8 cellular contexts compared by ENCODE assay signal in genomic region chr7:18590744-18591340, GRCh38.
A peak's percentile ranks its signal among the peaks of the same experiment; 100 is the strongest.
DNase-seq lines count a peak whose midpoint lies in the region; ATAC-seq, FAIRE-seq and TF ChIP-seq lines count a peak whose summit lies in the region.

No MANE protein-coding gene starts in this region.

- no peak overlapping the region for H2BK20ac ChIP-seq in IMR-90 (ENCODE audit: low read depth, low read length)

- H2AFZ ChIP-seq in IMR-90 (replicated peaks; ENCODE audit: low read length, poor library complexity): no peak overlapping the region

- no TSS peak for BruUV-seq in IMR-90 (replicated peaks; lab: Mats Ljungman, UMichigan)

- H3K4me3 ChIP-seq in IMR-90 (ENCODE audit: insufficient read depth, low read depth, low read length) (no peak overlapping the region), adipocyte (ENCODE audit: low read length) (no peak overlapping the region), kidney (ENCODE audit: low read length in 2 of 2) (no peak overlapping the region), coronary artery (no peak overlapping the region)

- H3K4ac ChIP-seq in IMR-90 (ENCODE audit: low read depth, low read length): no peak overlapping the region

- H3K4me1 ChIP-seq in IMR-90 (ENCODE audit: control insufficient read depth, insufficient read depth, low read length) (0 out of 2 replicates have a peak, but pooled peaks cover 1% of the 10 kb centered on the region), adipocyte (ENCODE audit: control insufficient read depth, insufficient read depth, low read length) (no peaks in the 10 kb centered on the region), kidney (ENCODE audit: control insufficient read depth in 1 of 2, insufficient read depth in 1 of 2, low read depth in 1 of 2, low read length in 2 of 2) (no peaks in the 10 kb centered on the region)

- FAIRE-seq in kidney (lab: Jason Lieb, UNC): peak; percentile 33
- no peak for FAIRE-seq in GM12891 (lab: Jason Lieb, UNC)

- TF ChIP-seq CTCF in IMR-90 (conservative IDR thresholded peaks at IDR 0.05; ENCODE audit: low read depth, low read length): peak; percentile 68
- peak; percentile 11 for TF ChIP-seq CTCF in kidney (IDR thresholded peaks at IDR 0.05; ENCODE audit: borderline replicate concordance, extremely low read depth, insufficient read depth)
- TF ChIP-seq CTCF in coronary artery (IDR thresholded peaks at IDR 0.05): no peak

- H3K36me3 ChIP-seq in IMR-90 (ENCODE audit: control insufficient read depth, insufficient read depth, low read length) (no peaks in the 10 kb centered on the region), adipocyte (ENCODE audit: control insufficient read depth, insufficient read depth, low read length, severe bottlenecking) (peaks cover 12% of the 10 kb centered on the region), kidney (ENCODE audit: control insufficient read depth in 1 of 2, insufficient read depth in 2 of 2, low read length in 2 of 2) (no peaks in the 10 kb centered on the region)

- TF ChIP-seq POLR2A in IMR-90 (IDR thresholded peaks at IDR 0.05; ENCODE audit: low read depth, low read length) (no peak), GM12891 (IDR thresholded peaks at IDR 0.05; ENCODE audit: low read depth, low read length) (no peak)

- H4K91ac ChIP-seq in IMR-90 (ENCODE audit: insufficient read depth, low read depth, low read length): no peak overlapping the region

- WGBS in IMR-90 (ENCODE audit: extremely low coverage in 2 of 2, insufficient read length in 1 of 2), 2 experiments: no CpG with 5 or more reads among the region's 1 CpG

- no peak overlapping the region for H3K23ac ChIP-seq in IMR-90 (ENCODE audit: low read depth, low read length)

- H3K9me1 ChIP-seq in IMR-90 (ENCODE audit: insufficient read depth, low read length): no peaks in the 10 kb centered on the region

- ATAC-seq in IMR-90 (ENCODE audit: low read depth): peak; percentile 80
- ATAC-seq in HG02870 (IDR thresholded peaks at IDR 0.05; ENCODE audit: unreplicated experiment): no peak
- no peak for ATAC-seq in GM19328 (IDR thresholded peaks at IDR 0.05; ENCODE audit: unreplicated experiment)

- H3K27ac ChIP-seq in IMR-90 (ENCODE audit: insufficient read depth, low read length) (no peak overlapping the region), kidney (ENCODE audit: low read depth in 2 of 2, low read length in 2 of 2) (no peak overlapping the region), coronary artery (no peak overlapping the region)

- no peaks in the 10 kb centered on the region for H3K27me3 ChIP-seq in IMR-90 (ENCODE audit: control insufficient read depth, insufficient read depth, low read length)
- H3K27me3 ChIP-seq in adipocyte (replicated peaks; ENCODE audit: control insufficient read depth, insufficient read depth, low read length): no peaks in the 10 kb centered on the region

- H4K8ac ChIP-seq in IMR-90 (ENCODE audit: low read depth in 2 of 2, low read length in 2 of 2): no peak overlapping the region

- no peak overlapping the region for H3K14ac ChIP-seq in IMR-90 (replicated peaks; ENCODE audit: low read depth, low read length)

- H3K18ac ChIP-seq in IMR-90 (ENCODE audit: low read depth, low read length): no peak overlapping the region

- in situ Hi-C loops in IMR-90 (cut with MboI; ENCODE audit: low sequenced_read_pairs): loop anchor here (10.0 kb wide), 1 partner anchor 1074 kb away; no protein-coding TSS in a partner anchor

- no peak overlapping the region for H2BK120ac ChIP-seq in IMR-90 (ENCODE audit: low read depth, low read length)

- no peak overlapping the region for H4K5ac ChIP-seq in IMR-90 (ENCODE audit: low read depth, low read length)

- H2AK5ac ChIP-seq in IMR-90 (ENCODE audit: low read depth, low read length): no peak overlapping the region

- POLR2A ChIA-PET in IMR-90 (lab: Charles Lee; ENCODE audit: unreplicated experiment): no interaction called here

- dilution Hi-C loops in IMR-90 (cut with HindIII; ENCODE audit: low sequenced_read_pairs, unreplicated experiment): no loop called here

- H3K9ac ChIP-seq in IMR-90 (ENCODE audit: low read depth, low read length) (no peak overlapping the region; the same call in 1 of the 2 replicates), adipocyte (ENCODE audit: low read length) (no peak overlapping the region), kidney (ENCODE audit: low read length in 2 of 2) (no peak overlapping the region)

- H3K56ac ChIP-seq in IMR-90 (ENCODE audit: extremely low read depth, insufficient read depth, low read length): no peak overlapping the region

- no peak overlapping the region for H2AK9ac ChIP-seq in IMR-90 (replicated peaks; ENCODE audit: low read depth, low read length, poor library complexity)

- H4K20me1 ChIP-seq in IMR-90 (ENCODE audit: insufficient read depth, low read length): no peaks in the 10 kb centered on the region

- no peak overlapping the region for H2BK5ac ChIP-seq in IMR-90 (ENCODE audit: low read depth, low read length, poor library complexity, severe bottlenecking)

- H3K79me1 ChIP-seq in IMR-90 (ENCODE audit: low read depth in 1 of 2, low read length in 2 of 2): no peaks in the 10 kb centered on the region

- no peak overlapping the region for H2BK15ac ChIP-seq in IMR-90 (ENCODE audit: low read depth, low read length)

- H3K4me2 ChIP-seq in IMR-90 (ENCODE audit: low read depth, low read length): no peak overlapping the region

- peak; percentile 81 for TF ChIP-seq RAD21 in IMR-90 (IDR thresholded peaks at IDR 0.05; ENCODE audit: low read length)

- DNase-seq in COLO829 (ENCODE audit: low spot score) (peak; percentile 65), IMR-90 (peak; percentile 67), adipocyte (ENCODE audit: low read depth) (peak; percentile 85), kidney (no peak), coronary artery (ENCODE audit: low spot score) (no peak), GM12891 (ENCODE audit: insufficient read length, low spot score) (no peak)

- CTCF ChIA-PET in IMR-90 (lab: Yijun Ruan, JAX): interaction anchor here (0.6 to 3.2 kb wide), 10 partner anchors 18 to 879 kb away, joined by 3 to 21 read pairs (median 3); no protein-coding TSS in a partner anchor

- intact Hi-C loops in IMR-90 (cut with micrococcal nuclease) (loop anchor here (1.0 to 2.0 kb wide), 5 partner anchors 75 to 1074 kb away; no protein-coding TSS in a partner anchor), kidney (cut with DNase I) (no loop called here)

- H3K9me3 ChIP-seq in IMR-90 (ENCODE audit: control insufficient read depth, insufficient read depth, low read length) (no peaks in the 10 kb centered on the region), adipocyte (ENCODE audit: control insufficient read depth, low read length) (no peaks in the 10 kb centered on the region), kidney (ENCODE audit: control insufficient read depth in 1 of 2, low read length in 2 of 2) (no peaks in the 10 kb centered on the region)

TF ChIP-seq in IMR-90, 13 proteins besides CTCF, POLR2A, EP300 and RAD21:
- TF ChIP-seq CEBPB (IDR thresholded peaks at IDR 0.05; ENCODE audit: low read depth, low read length) (no peak), SMC3 (IDR thresholded peaks at IDR 0.05; ENCODE audit: low read depth, low read length) (peak; percentile 71)

TF ChIP-seq in GM12891, 5 proteins besides CTCF, POLR2A, EP300 and RAD21:
- TF ChIP-seq SPI1 (IDR thresholded peaks at IDR 0.05; ENCODE audit: low read depth, low read length) (no peak), POLR2AphosphoS5 (IDR thresholded peaks at IDR 0.05; ENCODE audit: low read depth, low read length) (no peak), PAX5 (IDR thresholded peaks at IDR 0.05; ENCODE audit: insufficient read depth, low read length, severe bottlenecking) (no peak), POU2F2 (IDR thresholded peaks at IDR 0.05; ENCODE audit: low read depth, low read length) (no peak), TAF1 (IDR thresholded peaks at IDR 0.05; ENCODE audit: low read depth, low read length) (no peak)

Comparison
In these comparisons a context has a peak if more than half of its experiments do, and no peak if none do; other contexts are left out.
1. DNase-seq: peak in COLO829 (single experiment), IMR-90 (single experiment) and adipocyte (single experiment); none in kidney (single experiment), coronary artery (single experiment) and GM12891 (single experiment).